9 cellular contexts compared by ENCODE assay signal in the genomic region with DNA sequence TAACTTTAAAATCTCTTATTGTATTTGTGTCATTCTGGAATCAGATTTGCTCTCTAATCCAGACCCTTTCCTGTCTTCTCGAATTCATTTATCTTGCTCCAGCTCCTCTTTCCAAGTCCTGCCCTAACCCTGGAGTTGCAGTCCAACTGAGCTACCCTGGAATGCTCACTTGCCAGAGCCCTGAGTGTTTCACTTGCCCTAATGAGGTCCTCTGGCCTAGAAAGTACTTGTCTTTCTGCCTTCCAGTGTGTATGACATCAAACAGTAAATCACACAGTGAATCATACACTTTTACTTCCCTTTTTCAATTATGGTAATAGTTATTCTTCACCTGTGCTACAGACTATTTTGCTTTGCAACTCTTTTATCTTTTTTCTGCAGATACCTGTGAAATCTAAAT.
A peak's percentile ranks its signal among the peaks of the same experiment; 100 is the strongest.
DNase-seq lines count a peak whose midpoint lies in the region; ATAC-seq and TF ChIP-seq lines count a peak whose summit lies in the region.
"Had no signal": no experiment of that assay in that cellular context is flagged by ENCODE, and none has a peak within 500 bp of the region (broad histone marks: within the 10 kb centered on the region; RNA-seq: fewer than 3 reads in every experiment).

No MANE protein-coding gene starts in this region.

- TF ChIP-seq CTCF in GM10248 (IDR thresholded peaks at IDR 0.05; ENCODE audit: control extremely low read depth, extremely low read depth, low read depth, missing control alignments), result no peak

- POLR2A ChIA-PET in GM10248 (lab: Yijun Ruan, JAX), result no interaction called here
- POLR2A ChIA-PET in naive thymus-derived CD4-positive, alpha-beta T cell (lab: Charles Lee), result no interaction called here

- H3K9me3 Mint-ChIP-seq in activated T-helper 1 cell treated with anti-CD3 and anti-CD28 coated beads, Interleukin-12 subunit alpha, Interleukin-12 subunit beta, Interleukin-2, Interleukin-4 antibody, amounts not matched to agents 30 ng/mL and 10 ng/mL and 1 ng/mL, durations not matched to agents 14 hours and 24 hours and 36 hours, result peaks cover 4% of the 10 kb centered on the region
- H3K9me3 Mint-ChIP-seq in naive thymus-derived CD4-positive, alpha-beta T cell, result peaks cover 0 to 10% (median 0%) of the 10 kb centered on the region in 11 donors

- H3K27me3 ChIP-seq in naive thymus-derived CD4-positive, alpha-beta T cell (ENCODE audit: control insufficient read depth in 2 of 2, insufficient read depth in 2 of 2, low read length in 2 of 2), result no peaks in the 10 kb centered on the region

- no peak overlapping the region for H3K4me3 ChIP-seq in naive thymus-derived CD4-positive, alpha-beta T cell (ENCODE audit: low read length)

- no peaks in the 10 kb centered on the region for H3K27me3 Mint-ChIP-seq in activated T-helper 1 cell treated with anti-CD3 and anti-CD28 coated beads, Interleukin-12 subunit alpha, Interleukin-12 subunit beta, Interleukin-2, Interleukin-4 antibody, amounts not matched to agents 30 ng/mL and 10 ng/mL and 1 ng/mL, durations not matched to agents 14 hours and 24 hours and 36 hours (ENCODE audit: insufficient read depth)
- H3K27me3 Mint-ChIP-seq in naive thymus-derived CD4-positive, alpha-beta T cell, result no peaks in the 10 kb centered on the region

- no peaks in the 10 kb centered on the region for H3K36me3 ChIP-seq in naive thymus-derived CD4-positive, alpha-beta T cell (ENCODE audit: control insufficient read depth in 2 of 3, insufficient read depth in 3 of 3, low read length in 3 of 3)

- no peaks in the 10 kb centered on the region for H3K4me1 ChIP-seq in naive thymus-derived CD4-positive, alpha-beta T cell (ENCODE audit: control insufficient read depth in 2 of 2, insufficient read depth in 2 of 2, low read length in 2 of 2)

- CTCF ChIA-PET in GM10248 (lab: Yijun Ruan, JAX), result interaction anchor here (0.7 to 0.9 kb wide), 3 partner anchors 12 to 100 kb away, joined by 3 read pairs; no protein-coding TSS in a partner anchor
- CTCF ChIA-PET in naive thymus-derived CD4-positive, alpha-beta T cell (lab: Charles Lee), result no interaction called here

- no peaks in the 10 kb centered on the region for H3K9me3 ChIP-seq in naive thymus-derived CD4-positive, alpha-beta T cell (ENCODE audit: control insufficient read depth in 2 of 3, low read length in 3 of 3)

- ATAC-seq in GM21360 (IDR thresholded peaks at IDR 0.05; ENCODE audit: unreplicated experiment), result peak; percentile 96
- peak; percentile 98 for ATAC-seq in HG03460 (IDR thresholded peaks at IDR 0.05; ENCODE audit: unreplicated experiment)
- peak; percentile 66 for ATAC-seq in naive thymus-derived CD4-positive, alpha-beta T cell

- peaks cover 40% of the 10 kb centered on the region for H3K4me1 Mint-ChIP-seq in activated T-helper 1 cell treated with anti-CD3 and anti-CD28 coated beads, Interleukin-12 subunit alpha, Interleukin-12 subunit beta, Interleukin-2, Interleukin-4 antibody, amounts not matched to agents 30 ng/mL and 10 ng/mL and 1 ng/mL, durations not matched to agents 14 hours and 24 hours and 36 hours (ENCODE audit: low read depth)
- H3K4me1 Mint-ChIP-seq in naive thymus-derived CD4-positive, alpha-beta T cell, result peaks cover 24 to 59% (median 50%) of the 10 kb centered on the region in 7 donors

- no peak overlapping the region for H3K4me3 Mint-ChIP-seq in activated T-helper 1 cell treated with anti-CD3 and anti-CD28 coated beads, Interleukin-12 subunit alpha, Interleukin-12 subunit beta, Interleukin-2, Interleukin-4 antibody, amounts not matched to agents 30 ng/mL and 10 ng/mL and 1 ng/mL, durations not matched to agents 14 hours and 24 hours and 36 hours
- peak overlapping the region in 1 of 10 donors; percentile 50 for H3K4me3 Mint-ChIP-seq in naive thymus-derived CD4-positive, alpha-beta T cell

- intact Hi-C loops in activated T-helper 1 cell treated with anti-CD3 and anti-CD28 coated beads, Interleukin-12 subunit alpha, Interleukin-12 subunit beta, Interleukin-2, Interleukin-4 antibody, amounts not matched to agents 30 ng/mL and 10 ng/mL and 1 ng/mL, durations not matched to agents 14 hours and 24 hours and 36 hours (cut with micrococcal nuclease), result no loop called here
- intact Hi-C loops in naive thymus-derived CD4-positive, alpha-beta T cell (cut with micrococcal nuclease), result loop anchor here in 1 of 2 donors (1.0 kb wide), 1 partner anchor 165 kb away; no protein-coding TSS in a partner anchor

- peaks cover 10% of the 10 kb centered on the region for H3K36me3 Mint-ChIP-seq in activated T-helper 1 cell treated with anti-CD3 and anti-CD28 coated beads, Interleukin-12 subunit alpha, Interleukin-12 subunit beta, Interleukin-2, Interleukin-4 antibody, amounts not matched to agents 30 ng/mL and 10 ng/mL and 1 ng/mL, durations not matched to agents 14 hours and 24 hours and 36 hours (ENCODE audit: low read depth)
- peaks cover 0 to 24% (median 9%) of the 10 kb centered on the region in 5 donors for H3K36me3 Mint-ChIP-seq in naive thymus-derived CD4-positive, alpha-beta T cell

- DNase-seq in GM10248 (ENCODE audit: extremely low spot score) (peak; percentile 53), HuH-7.5 (ENCODE audit: low spot score) (no peak), NCI-H345 (lab: John Stamatoyannopoulos, UW) (no peak), globus pallidus (ENCODE audit: low spot score) (no peak)
- no peak for DNase-seq in activated T-helper 1 cell treated with anti-CD3 and anti-CD28 coated beads, Interleukin-12 subunit alpha, Interleukin-12 subunit beta, Interleukin-2, Interleukin-4 antibody, amounts not matched to agents 30 ng/mL and 10 ng/mL and 1 ng/mL, durations not matched to agents 14 hours and 24 hours and 36 hours (ENCODE audit: low spot score)
- no peak for DNase-seq in naive thymus-derived CD4-positive, alpha-beta T cell

- no peak overlapping the region for H3K27ac ChIP-seq in naive thymus-derived CD4-positive, alpha-beta T cell (ENCODE audit: low read depth, low read length)
- H3K27ac ChIP-seq: KMS-11 had no signal

- H3K27ac Mint-ChIP-seq in activated T-helper 1 cell treated with anti-CD3 and anti-CD28 coated beads, Interleukin-12 subunit alpha, Interleukin-12 subunit beta, Interleukin-2, Interleukin-4 antibody, amounts not matched to agents 30 ng/mL and 10 ng/mL and 1 ng/mL, durations not matched to agents 14 hours and 24 hours and 36 hours, result peak overlapping the region; percentile 66
- peak overlapping the region in 8 of 9 donors; percentile 8 to 79 (median 61) for H3K27ac Mint-ChIP-seq in naive thymus-derived CD4-positive, alpha-beta T cell
